7 cellular contexts compared by ENCODE assay signal in the genomic region with DNA sequence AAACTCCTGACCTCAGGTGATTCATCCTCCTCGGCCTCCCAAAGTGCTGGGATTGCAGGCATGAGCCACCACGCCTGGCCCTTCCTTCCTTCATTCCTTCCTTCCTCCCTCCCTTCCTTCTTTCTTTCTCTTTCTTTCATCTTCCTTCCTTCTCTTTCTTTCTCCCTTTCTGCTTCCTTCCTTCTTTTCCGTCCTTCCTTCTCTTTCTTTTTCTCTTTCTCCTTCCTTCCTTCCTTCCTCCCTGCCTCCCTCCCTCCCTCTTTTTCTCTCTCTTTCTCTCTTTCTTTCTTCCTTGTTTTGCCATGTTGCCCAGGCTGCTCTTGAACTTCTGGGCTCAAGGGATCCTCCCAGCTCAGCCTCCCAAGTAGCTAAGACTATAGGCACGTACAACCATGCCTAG. TPM values are rescaled to one million over a fixed set of nuclear protein-coding genes. Genes with fewer than 3 reads are reported as not detected.
"Had no signal": no experiment of that assay in that cellular context is flagged by ENCODE, and none has a peak within 500 bp of the region (broad histone marks: within the 10 kb centered on the region; RNA-seq: fewer than 3 reads in every experiment).

No MANE protein-coding gene starts in this region.

- H2AFZ ChIP-seq: GM23338 had no signal

- H3K4me1 Mint-ChIP-seq: GM23338 had no signal

- H3K4me2 ChIP-seq: GM23338, KMS-11 had no signal

- ATAC-seq: GM23338 had no signal

- H3K27ac Mint-ChIP-seq: GM23338 had no signal

- H3K27ac ChIP-seq: KMS-11 had no signal

- H3K9ac ChIP-seq: KMS-11 had no signal

- H3K9me3 Mint-ChIP-seq: H9 had no signal

- DNase-seq: H9, HCEC 1CT, IMR-90, Karpas-422, KBM-7 had no signal

- H3K4me3 Mint-ChIP-seq: GM23338, H9 had no signal

- H3K4me3 ChIP-seq: GM23338 had no signal

RNA-seq across cellular contexts. Expression of gene MUC16, which starts 36.5 kb away (rescaled TPM):
- polyA plus RNA-seq: IMR-90 had no signal

RNA-seq across cellular contexts. Expression of gene OR1M1, which starts 40.2 kb away (rescaled TPM):
- polyA plus RNA-seq: GM23338, IMR-90 had no signal
